ENCODE assay signal across 8 cellular contexts in genomic region chr6:118580585-118581419, GRCh38. TPM values are rescaled to one million over a fixed set of nuclear protein-coding genes. Genes with fewer than 3 reads are reported as not detected.
A peak's percentile ranks its signal among the peaks of the same experiment; 100 is the strongest.
DNase-seq lines count a peak whose midpoint lies in the region; ATAC-seq and TF ChIP-seq lines count a peak whose summit lies in the region.

No MANE protein-coding gene starts in this region.

- H3K27me3 Mint-ChIP-seq in central memory CD8-positive, alpha-beta T cell = no peaks in the 10 kb centered on the region
- no peaks in the 10 kb centered on the region for H3K27me3 Mint-ChIP-seq in stimulated activated naive B cell treated with anti-CD40 and anti-IgM and Interleukin-4, amounts not matched to agents 10 μg/mL and 1 μg/mL and 100 μg/mL, for 72 hours

- H3K4me1 Mint-ChIP-seq in central memory CD8-positive, alpha-beta T cell = peaks cover 23% of the 10 kb centered on the region
- peaks cover 13 to 18% of the 10 kb centered on the region in 2 donors for H3K4me1 Mint-ChIP-seq in stimulated activated naive B cell treated with anti-CD40 and anti-IgM and Interleukin-4, amounts not matched to agents 10 μg/mL and 1 μg/mL and 100 μg/mL, for 72 hours

- POLR2A ChIA-PET in GM10248 (lab: Yijun Ruan, JAX) = no interaction called here

- ATAC-seq in central memory CD8-positive, alpha-beta T cell (replicated peaks; ENCODE audit: extremely low read depth, poor library complexity, severe bottlenecking) = peak; percentile 67
- ATAC-seq in stimulated activated naive B cell treated with anti-CD40 and anti-IgM and Interleukin-4, amounts not matched to agents 10 μg/mL and 1 μg/mL and 100 μg/mL, for 72 hours (replicated peaks) = peak; percentile 60 to 76

- CTCF ChIA-PET in GM10248 (lab: Yijun Ruan, JAX) = interaction anchor here (0.9 to 3.6 kb wide), 7 partner anchors 9 to 301 kb away, joined by 3 to 21 read pairs (median 3); no protein-coding TSS in a partner anchor

- peak; percentile 19 for TF ChIP-seq CTCF in GM10248 (IDR thresholded peaks at IDR 0.05; ENCODE audit: control extremely low read depth, extremely low read depth, low read depth, missing control alignments)

- H3K36me3 Mint-ChIP-seq in central memory CD8-positive, alpha-beta T cell (ENCODE audit: insufficient read depth) = peaks cover 9% of the 10 kb centered on the region
- H3K36me3 Mint-ChIP-seq in stimulated activated naive B cell treated with anti-CD40 and anti-IgM and Interleukin-4, amounts not matched to agents 10 μg/mL and 1 μg/mL and 100 μg/mL, for 72 hours = peaks cover 39 to 48% of the 10 kb centered on the region in 2 donors

- H3K9me3 Mint-ChIP-seq in central memory CD8-positive, alpha-beta T cell = peaks cover 11% of the 10 kb centered on the region
- peaks cover 15 to 20% of the 10 kb centered on the region in 2 donors for H3K9me3 Mint-ChIP-seq in stimulated activated naive B cell treated with anti-CD40 and anti-IgM and Interleukin-4, amounts not matched to agents 10 μg/mL and 1 μg/mL and 100 μg/mL, for 72 hours

- no peak overlapping the region for H3K4me3 Mint-ChIP-seq in central memory CD8-positive, alpha-beta T cell
- H3K4me3 Mint-ChIP-seq in stimulated activated naive B cell treated with anti-CD40 and anti-IgM and Interleukin-4, amounts not matched to agents 10 μg/mL and 1 μg/mL and 100 μg/mL, for 72 hours = no peak overlapping the region

- peak; percentile 55 for DNase-seq in A172 (ENCODE audit: low spot score)
- DNase-seq in GM10248 (ENCODE audit: extremely low spot score) = peak; percentile 25
- peak; percentile 66 for DNase-seq in HS-5 (ENCODE audit: low read depth)
- peak; percentile 85 for DNase-seq in OCI-M1 (lab: John Stamatoyannopoulos, UW)
- no peak for DNase-seq in central memory CD8-positive, alpha-beta T cell (ENCODE audit: low spot score in 2 of 2)
- DNase-seq in islet precursor cell = peak; percentile 79
- no peak for DNase-seq in stimulated activated naive B cell treated with anti-CD40 and anti-IgM and Interleukin-4, amounts not matched to agents 10 μg/mL and 1 μg/mL and 100 μg/mL, for 72 hours
- no peak for DNase-seq in ureter (ENCODE audit: low spot score)

- H3K27ac Mint-ChIP-seq in central memory CD8-positive, alpha-beta T cell (ENCODE audit: low read depth) = peak overlapping the region; percentile 83
- H3K27ac Mint-ChIP-seq in stimulated activated naive B cell treated with anti-CD40 and anti-IgM and Interleukin-4, amounts not matched to agents 10 μg/mL and 1 μg/mL and 100 μg/mL, for 72 hours = peak overlapping the region; percentile 89

RNA-seq across cellular contexts. Expression of gene PLN, which starts 32.7 kb away (rescaled TPM):
- not detected in 2 replicates for total RNA-seq in A172 (2014; rRNA removed; shearing (Covaris generic))
- 89.3 TPM for total RNA-seq in ureter

Comparison
In these comparisons a context has a peak if more than half of its experiments do, and no peak if none do; other contexts are left out.
1. DNase-seq: peak in A172 (single experiment), GM10248 (single experiment), HS-5 (single experiment), OCI-M1 (single experiment) and islet precursor cell (single experiment); none in central memory CD8-positive, alpha-beta T cell (0 of 2), stimulated activated naive B cell treated with anti-CD40 and anti-IgM and Interleukin-4, amounts not matched to agents 10 μg/mL and 1 μg/mL and 100 μg/mL, for 72 hours (single experiment) and ureter (single experiment).
2. RNA of gene PLN, which starts 32.7 kb away (total RNA-seq): 89.3 TPM in ureter (single experiment); not detected in A172; every median in the first group is over 10 times any median in the second.